9 cellular contexts compared by ENCODE assay signal in the genomic region with DNA sequence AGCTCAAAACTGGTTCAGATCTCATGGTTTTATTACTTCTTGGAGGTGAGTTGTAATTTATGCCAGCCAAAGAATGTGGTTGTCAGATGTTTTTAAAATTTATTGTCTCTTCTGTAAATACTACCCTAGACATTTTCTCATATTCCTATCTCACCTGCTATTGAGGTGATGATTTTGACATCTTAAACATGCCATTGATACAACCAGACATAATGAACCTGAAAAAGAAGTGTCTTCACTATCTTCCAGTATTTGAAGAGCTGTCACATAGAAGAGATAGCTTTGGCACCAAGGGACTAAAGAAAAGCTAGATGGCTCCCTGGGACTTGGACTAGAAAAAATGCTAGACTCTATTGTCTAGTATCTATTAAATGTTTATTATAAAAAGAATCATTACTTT.
"Had no signal": no experiment of that assay in that cellular context is flagged by ENCODE, and none has a peak within 500 bp of the region (broad histone marks: within the 10 kb centered on the region; RNA-seq: fewer than 3 reads in every experiment).

No MANE protein-coding gene starts in this region.

- H3K9ac ChIP-seq: GM23248 had no signal

- H3K4me2 ChIP-seq: GM23338 had no signal

- H3K9me3 ChIP-seq: HAP-1 had no signal

- H3K4me3 ChIP-seq: GM23248, GM23338, HAP-1 had no signal

- DNase-seq: GM23248, GOT3, H7, H9, HCEC 1CT, HFFc6 had no signal

- ATAC-seq: GM23338, HCT116 had no signal

- H3K27ac ChIP-seq: GM23248 had no signal

- H2AFZ ChIP-seq: GM23248, GM23338 had no signal
